8 cellular contexts compared by ENCODE assay signal in genomic region chr13:50123002-50123401, GRCh38.
DNase-seq lines count a peak whose midpoint lies in the region; ATAC-seq and TF ChIP-seq lines count a peak whose summit lies in the region.

No MANE protein-coding gene starts in this region.

- peak overlapping the region; percentile 90 for H3K9ac ChIP-seq in adipocyte (ENCODE audit: low read length)

- TF ChIP-seq CTCF in cardiac muscle cell (IDR thresholded peaks at IDR 0.05; ENCODE audit: low read depth, low read length) = no peak
- TF ChIP-seq CTCF in lung (IDR thresholded peaks at IDR 0.05; ENCODE audit: control extremely low read depth, extremely low read depth) = no peak
- TF ChIP-seq CTCF in upper lobe of right lung (IDR thresholded peaks at IDR 0.05) = no peak

- H3K4me3 ChIP-seq in cardiac muscle cell (peak overlapping the region; percentile 68), adipocyte (ENCODE audit: low read length) (peak overlapping the region; percentile 95), lung (no peak overlapping the region), upper lobe of right lung (peak overlapping the region; percentile 71)

- H3K9me3 ChIP-seq in cardiac muscle cell (ENCODE audit: low read depth) (no peaks in the 10 kb centered on the region), adipocyte (ENCODE audit: control insufficient read depth, low read length) (no peaks in the 10 kb centered on the region), lung (ENCODE audit: control insufficient read depth in 2 of 2, insufficient read depth in 1 of 2, low read length in 1 of 2) (no peaks in the 10 kb centered on the region), upper lobe of right lung (no peaks in the 10 kb centered on the region)

- no peak for DNase-seq in cardiac muscle cell (ENCODE audit: low read depth in 1 of 2, low spot score in 1 of 2)
- DNase-seq in Right ventricle myocardium inferior (ENCODE audit: missing footprints) = no peak
- no peak for DNase-seq in adipocyte (ENCODE audit: low read depth)
- DNase-seq in lung (ENCODE audit: low spot score) = no peak
- no peak for DNase-seq in upper lobe of right lung
- DNase-seq in NCI-H1092 (lab: John Stamatoyannopoulos, UW) = no peak
- DNase-seq in amygdala (lab: John Stamatoyannopoulos, UW) = no peak

- H3K27ac ChIP-seq in cardiac muscle cell (no peak overlapping the region), lung (ENCODE audit: low read depth in 1 of 2, low read length in 1 of 2) (peak overlapping the region; percentile 37 to 100), upper lobe of right lung (peak overlapping the region; percentile 96)

- peaks cover 9% of the 10 kb centered on the region for H3K4me1 ChIP-seq in cardiac muscle cell (ENCODE audit: low read depth)
- peaks cover 37% of the 10 kb centered on the region for H3K4me1 ChIP-seq in adipocyte (ENCODE audit: control insufficient read depth, insufficient read depth, low read length)
- H3K4me1 ChIP-seq in lung (ENCODE audit: control insufficient read depth in 2 of 2, insufficient read depth in 2 of 2, low read length in 2 of 2) = peaks cover 11 to 15% of the 10 kb centered on the region in 2 donors
- H3K4me1 ChIP-seq in upper lobe of right lung = peaks cover 23% of the 10 kb centered on the region

- ATAC-seq in Right ventricle myocardium inferior (no peak), lung (ENCODE audit: insufficient read depth, low FRiP score) (no peak), upper lobe of right lung (no peak), HG03097 (IDR thresholded peaks at IDR 0.05; ENCODE audit: low FRiP score, unreplicated experiment) (no peak)

- intact Hi-C loops in Right ventricle myocardium inferior (cut with DNase I) = loop anchor here (5.0 to 10.0 kb wide), 3 partner anchors 389 to 682 kb away; no protein-coding TSS in a partner anchor
- intact Hi-C loops in upper lobe of right lung (cut with DNase I) = no loop called here

- WGBS in lung, 2 donors = 58 to 62% methylated on average over 3 of the region's 3 CpGs

- H3K36me3 ChIP-seq in cardiac muscle cell = no peaks in the 10 kb centered on the region
- peaks cover 4% of the 10 kb centered on the region for H3K36me3 ChIP-seq in adipocyte (ENCODE audit: control insufficient read depth, insufficient read depth, low read length, severe bottlenecking)
- peaks cover 0 to 1% of the 10 kb centered on the region in 2 donors for H3K36me3 ChIP-seq in lung (ENCODE audit: control insufficient read depth in 2 of 2, insufficient read depth in 2 of 2, low read length in 2 of 2)
- H3K36me3 ChIP-seq in upper lobe of right lung = no peaks in the 10 kb centered on the region

- H3K27me3 ChIP-seq in cardiac muscle cell = peaks cover 53% of the 10 kb centered on the region
- no peaks in the 10 kb centered on the region for H3K27me3 ChIP-seq in adipocyte (replicated peaks; ENCODE audit: control insufficient read depth, insufficient read depth, low read length)
- H3K27me3 ChIP-seq in lung (ENCODE audit: control insufficient read depth, insufficient read depth) = no peaks in the 10 kb centered on the region
- peaks cover under 1% of the 10 kb centered on the region for H3K27me3 ChIP-seq in upper lobe of right lung
